ENCODE assay signal across 24 cellular contexts in genomic region chr2:190209579-190209978, GRCh38.
DNase-seq lines count a peak whose midpoint lies in the region; ATAC-seq, FAIRE-seq and TF ChIP-seq lines count a peak whose summit lies in the region.
"Had no signal": no experiment of that assay in that cellular context is flagged by ENCODE, and none has a peak within 500 bp of the region (broad histone marks: within the 10 kb centered on the region; RNA-seq: fewer than 3 reads in every experiment).

No MANE protein-coding gene starts in this region.

- H3K27me3 ChIP-seq in small intestine (ENCODE audit: control insufficient read depth in 2 of 2, insufficient read depth in 2 of 2, low read length in 2 of 2): no peaks in the 10 kb centered on the region
- H3K27me3 ChIP-seq: BE2C, BLaER1 had no signal

- H3K27ac ChIP-seq in small intestine (ENCODE audit: low read depth in 1 of 2, low read length in 1 of 2): no peak overlapping the region
- H3K27ac ChIP-seq: BLaER1 had no signal

- DNase-seq in Jurkat, Clone E6-1 (ENCODE audit: low read depth, low spot score): peak; percentile 51
- no peak for DNase-seq in left colon
- peak; percentile 56 for DNase-seq in small intestine
- no peak for DNase-seq in posterior vena cava (ENCODE audit: low spot score)
- DNase-seq: 8988T; ACHN; BE2C; C1 segment of cervical spinal cord; CD4-positive, alpha-beta memory T cell; CD4-positive, CD25-positive, alpha-beta regulatory T cell; CD8-positive, alpha-beta memory T cell; COR-L47; DMS 273 treated with DMSO at 0.1 percent for 48 hours; DMS153; DMS53; DMS79; DND-41; GF-D8 had no signal

- no peaks in the 10 kb centered on the region for H3K9me3 ChIP-seq in small intestine (ENCODE audit: control insufficient read depth, low read depth)
- H3K9me3 ChIP-seq: BE2C, BLaER1 had no signal

- ATAC-seq in left colon (peak; percentile 87), GM19455 (IDR thresholded peaks at IDR 0.05; ENCODE audit: unreplicated experiment) (no peak), SK-N-SH treated with all-trans-retinoic acid at 6 μM for 48 hours (no peak)

- H3K4me3 ChIP-seq in Jurkat, Clone E6-1 (ENCODE audit: low read length): no peak overlapping the region
- H3K4me3 ChIP-seq in small intestine (ENCODE audit: low read depth in 1 of 2, low read length in 2 of 2): no peak overlapping the region
- H3K4me3 ChIP-seq: BLaER1 had no signal

- peaks cover 0 to 3% of the 10 kb centered on the region in 2 donors for H3K4me1 ChIP-seq in small intestine (ENCODE audit: control insufficient read depth in 2 of 2, insufficient read depth in 1 of 2, low read depth in 1 of 2, low read length in 1 of 2)
- H3K4me1 ChIP-seq: BE2C, BLaER1 had no signal

- 40 to 69% (median 48%) methylated on average over 4 of the region's 4 CpGs for WGBS in small intestine, 3 donors

- intact Hi-C loops in left colon (cut with DNase I, micrococcal nuclease): no loop called here
- intact Hi-C loops in posterior vena cava (cut with DNase I): no loop called here

- no peak for FAIRE-seq in small intestine (lab: Jason Lieb, UNC)
- FAIRE-seq: A204.1, G401.6, GM19239 had no signal

- H3K36me3 ChIP-seq in small intestine (ENCODE audit: control insufficient read depth in 2 of 2, insufficient read depth in 2 of 2, low read length in 2 of 2): peaks cover 0 to 4% of the 10 kb centered on the region in 2 donors
- H3K36me3 ChIP-seq: BE2C had no signal

TF ChIP-seq in SK-N-SH treated with all-trans-retinoic acid at 6 μM for 48 hours, 23 proteins besides CTCF, POLR2A, EP300 and RAD21:
- TF ChIP-seq CSDC2 (CRISPR knock-in tag; IDR thresholded peaks at IDR 0.05) (no peak), ARNTL (CRISPR knock-in tag; IDR thresholded peaks at IDR 0.05; ENCODE audit: borderline replicate concordance, low read depth) (no peak), ESRRG (CRISPR knock-in tag; IDR thresholded peaks at IDR 0.05) (no peak), BACH2 (CRISPR knock-in tag; IDR thresholded peaks at IDR 0.05; ENCODE audit: borderline replicate concordance) (no peak), ISL1 (CRISPR knock-in tag; IDR thresholded peaks at IDR 0.05) (no peak), ZFP30 (CRISPR knock-in tag; IDR thresholded peaks at IDR 0.05) (no peak), GLIS3 (CRISPR knock-in tag; IDR thresholded peaks at IDR 0.05) (no peak), TCF4 (CRISPR knock-in tag; IDR thresholded peaks at IDR 0.05; ENCODE audit: borderline replicate concordance) (no peak), ZC3H10 (CRISPR knock-in tag; IDR thresholded peaks at IDR 0.05) (no peak)
- TF ChIP-seq, protein P1, sequence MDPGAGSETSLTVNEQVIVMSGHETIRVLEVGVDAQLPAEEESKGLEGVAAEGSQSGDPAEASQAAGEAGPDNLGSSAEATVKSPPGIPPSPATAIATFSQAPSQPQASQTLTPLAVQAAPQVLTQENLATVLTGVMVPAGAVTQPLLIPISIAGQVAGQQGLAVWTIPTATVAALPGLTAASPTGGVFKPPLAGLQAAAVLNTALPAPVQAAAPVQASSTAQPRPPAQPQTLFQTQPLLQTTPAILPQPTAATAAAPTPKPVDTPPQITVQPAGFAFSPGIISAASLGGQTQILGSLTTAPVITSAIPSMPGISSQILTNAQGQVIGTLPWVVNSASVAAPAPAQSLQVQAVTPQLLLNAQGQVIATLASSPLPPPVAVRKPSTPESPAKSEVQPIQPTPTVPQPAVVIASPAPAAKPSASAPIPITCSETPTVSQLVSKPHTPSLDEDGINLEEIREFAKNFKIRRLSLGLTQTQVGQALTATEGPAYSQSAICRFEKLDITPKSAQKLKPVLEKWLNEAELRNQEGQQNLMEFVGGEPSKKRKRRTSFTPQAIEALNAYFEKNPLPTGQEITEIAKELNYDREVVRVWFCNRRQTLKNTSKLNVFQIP (CRISPR knock-in tag; IDR thresholded peaks at IDR 0.05; ENCODE audit: borderline replicate concordance, low read depth): no peak

Comparison
In these comparisons a context has a peak if more than half of its experiments do, and no peak if none do; other contexts are left out.
1. DNase-seq: peak in Jurkat, Clone E6-1 (single experiment) and small intestine (single experiment); none in left colon (0 of 2) and posterior vena cava (single experiment).